In genomic region chr21:44866780-44867179, GRCh38 we compare ENCODE assay signal across 9 cellular contexts. TPM values are rescaled to one million over a fixed set of nuclear protein-coding genes. Genes with fewer than 3 reads are reported as not detected.
A peak's percentile ranks its signal among the peaks of the same experiment; 100 is the strongest.
DNase-seq lines count a peak whose midpoint lies in the region; ATAC-seq, FAIRE-seq and TF ChIP-seq lines count a peak whose summit lies in the region.
"Had no signal": no experiment of that assay in that cellular context is flagged by ENCODE, and none has a peak within 500 bp of the region (broad histone marks: within the 10 kb centered on the region; RNA-seq: fewer than 3 reads in every experiment).

No MANE protein-coding gene starts in this region.

- no peaks in the 10 kb centered on the region for H3K36me3 Mint-ChIP-seq in natural killer cell

- no peaks in the 10 kb centered on the region for H3K9me3 ChIP-seq in neuronal stem cell (replicated peaks in 1 of 2; ENCODE audit: control insufficient read depth in 2 of 2, insufficient read depth in 1 of 2, low read depth in 1 of 2, low read length in 2 of 2)

- no peaks in the 10 kb centered on the region for H3K27me3 ChIP-seq in brain microvascular endothelial cell (replicated peaks)
- no peaks in the 10 kb centered on the region for H3K27me3 ChIP-seq in neuronal stem cell (ENCODE audit: control insufficient read depth in 3 of 3, insufficient read depth in 3 of 3, low read depth in 1 of 3, low read length in 3 of 3)

- peaks cover 16% of the 10 kb centered on the region in 2 donors for H3K4me1 ChIP-seq in neuronal stem cell (ENCODE audit: control insufficient read depth in 2 of 2, insufficient read depth in 1 of 2, low read depth in 1 of 2, low read length in 2 of 2)

- H2AK5ac ChIP-seq in neuronal stem cell (ENCODE audit: low read depth, low read length), result no peak overlapping the region

- no peak overlapping the region for H3K4ac ChIP-seq in neuronal stem cell (ENCODE audit: low read length)

- no CpG with 5 or more reads among the region's 7 CpGs for WGBS in neuronal stem cell (ENCODE audit: extremely low coverage in 2 of 2, insufficient read length in 2 of 2, insufficient replicate concordance in 1 of 2), 2 donors

- no peak overlapping the region for H2BK15ac ChIP-seq in neuronal stem cell (ENCODE audit: low read length)

- intact Hi-C loops in natural killer cell (cut with micrococcal nuclease), result no loop called here
- intact Hi-C loops in left colon (cut with DNase I, micrococcal nuclease), result no loop called here

- H3K27me3 Mint-ChIP-seq in natural killer cell (ENCODE audit: low read depth in 2 of 2), result no peaks in the 10 kb centered on the region

- no peak for FAIRE-seq in D721Med (lab: Jason Lieb, UNC)
- FAIRE-seq: islet of Langerhans had no signal

- H4K91ac ChIP-seq in neuronal stem cell (ENCODE audit: low read depth, low read length, poor library complexity), result no peak overlapping the region

- H3K18ac ChIP-seq in neuronal stem cell (ENCODE audit: low read length), result no peak overlapping the region

- no peak overlapping the region for H3K4me2 ChIP-seq in neuronal stem cell (ENCODE audit: insufficient read depth, low read length, poor library complexity, severe bottlenecking)

- H3K23ac ChIP-seq in neuronal stem cell (ENCODE audit: low read depth, low read length, poor library complexity), result no peak overlapping the region

- TF ChIP-seq CTCF in brain microvascular endothelial cell (IDR thresholded peaks at IDR 0.05; ENCODE audit: low read depth, low read length, missing control alignments) (no peak), natural killer cell (IDR thresholded peaks at IDR 0.05) (no peak), D721Med (IDR thresholded peaks at IDR 0.05; ENCODE audit: insufficient read depth, missing control alignments) (no peak)

- no peak overlapping the region for H3K27ac ChIP-seq in brain microvascular endothelial cell
- H3K27ac ChIP-seq in neuronal stem cell (replicated peaks; ENCODE audit: low read length), result no peak overlapping the region

- no peak overlapping the region for H2BK5ac ChIP-seq in neuronal stem cell (ENCODE audit: low read length)

- no peak overlapping the region for H3K9ac ChIP-seq in neuronal stem cell (ENCODE audit: low read depth, low read length, poor library complexity)

- peak overlapping the region; percentile 35 for H3K4me3 Mint-ChIP-seq in natural killer cell

- H3K14ac ChIP-seq in neuronal stem cell (ENCODE audit: low read length), result no peak overlapping the region

- H3K4me1 Mint-ChIP-seq in natural killer cell, result peaks cover 70 to 71% of the 10 kb centered on the region in 2 donors

- H2BK12ac ChIP-seq in neuronal stem cell (ENCODE audit: low read length), result no peak overlapping the region

- H4K8ac ChIP-seq in neuronal stem cell (ENCODE audit: low read depth, low read length), result no peak overlapping the region

- in situ Hi-C loops in brain microvascular endothelial cell (cut with HindIII; ENCODE audit: low pct_ligation_motif_present, low sequenced_read_pairs), result no loop called here

- H2BK120ac ChIP-seq in neuronal stem cell (ENCODE audit: low read depth, low read length), result no peak overlapping the region

- peaks cover 27% of the 10 kb centered on the region for H3K36me3 ChIP-seq in brain microvascular endothelial cell (replicated peaks)
- peaks cover 28 to 66% of the 10 kb centered on the region in 2 donors for H3K36me3 ChIP-seq in neuronal stem cell (replicated peaks in 1 of 2; ENCODE audit: control insufficient read depth in 2 of 2, insufficient read depth in 2 of 2, low read length in 2 of 2)

- DNase-seq in EL (peak; percentile 43), NCI-H2171 (lab: John Stamatoyannopoulos, UW) (peak; percentile 62), brain microvascular endothelial cell (peak; percentile 45), natural killer cell (no peak), neuronal stem cell (ENCODE audit: low spot score) (no peak), D721Med (ENCODE audit: insufficient read length, low spot score) (no peak), left colon (no peak), D341Med (ENCODE audit: low spot score) (no peak)

- H3K9me3 Mint-ChIP-seq in natural killer cell, result no peaks in the 10 kb centered on the region

- H2AFZ ChIP-seq in neuronal stem cell (ENCODE audit: low read length), result no peak overlapping the region

- ATAC-seq in natural killer cell (no peak), left colon (no peak)

- peaks cover 27% of the 10 kb centered on the region for H3K79me1 ChIP-seq in neuronal stem cell (ENCODE audit: low read depth, low read length)

- H3K27ac Mint-ChIP-seq in natural killer cell, result peak overlapping the region in 1 of 2 donors; percentile 85

- H3K4me3 ChIP-seq in brain microvascular endothelial cell (ENCODE audit: low read depth, low read length) (no peak overlapping the region), neuronal stem cell (ENCODE audit: low read length in 2 of 2) (no peak overlapping the region)

RNA-seq across cellular contexts. Expression of gene PTTG1IP, which starts 6.7 kb away (rescaled TPM):
- total RNA-seq in natural killer cell, result 100 to 1,000 TPM in 2 of 3 donors, 10 to 100 TPM in 1; 96.8 to 144 (median 126) TPM
- 134 TPM for polyA plus RNA-seq in neuronal stem cell (2013, experiment 1 of 2)
- 131 TPM for polyA plus RNA-seq in neuronal stem cell (2013, experiment 2 of 2)
- total RNA-seq in left colon, result 100 to 1,000 TPM; 206 to 380 TPM

RNA-seq across cellular contexts. Expression of gene SUMO3, which starts 48.9 kb away (rescaled TPM):
- 10 to 100 TPM; 64.0 to 70.1 (median 65.2) TPM for total RNA-seq in natural killer cell
- 216 TPM for polyA plus RNA-seq in neuronal stem cell (2013, experiment 1 of 2)
- polyA plus RNA-seq in neuronal stem cell (2013, experiment 2 of 2), result 212 TPM
- total RNA-seq in left colon, result 10 to 100 TPM; 67.3 to 73.2 TPM

RNA-seq across cellular contexts. Expression of gene ITGB2, which starts 53.9 kb away (rescaled TPM):
- total RNA-seq in natural killer cell, result 1,000 to 10,000 TPM; 1,223 to 1,393 (median 1,250) TPM
- polyA plus RNA-seq in neuronal stem cell (2013, experiment 1 of 2), result 0.06 TPM
- polyA plus RNA-seq in neuronal stem cell (2013, experiment 2 of 2), result 0.12 TPM
- total RNA-seq in left colon, result 10 to 100 TPM in 1 of 2 donors, 1 to 10 TPM in 1; 6.8 to 33.1 TPM

Comparison
In these comparisons a context has a peak if more than half of its experiments do, and no peak if none do; other contexts are left out.
1. DNase-seq: peak in EL (single experiment), NCI-H2171 (single experiment) and brain microvascular endothelial cell (single experiment); none in natural killer cell (single experiment), neuronal stem cell (single experiment), D721Med (single experiment), left colon (0 of 2) and D341Med (single experiment).
2. RNA of gene ITGB2, which starts 53.9 kb away (total RNA-seq): 1,223 to 1,393 TPM in natural killer cell; 6.8 to 33.1 TPM in left colon; every median in the first group is over 10 times any median in the second.